Comparison of ENCODE assay signal across 23 cellular contexts in the genomic region with DNA sequence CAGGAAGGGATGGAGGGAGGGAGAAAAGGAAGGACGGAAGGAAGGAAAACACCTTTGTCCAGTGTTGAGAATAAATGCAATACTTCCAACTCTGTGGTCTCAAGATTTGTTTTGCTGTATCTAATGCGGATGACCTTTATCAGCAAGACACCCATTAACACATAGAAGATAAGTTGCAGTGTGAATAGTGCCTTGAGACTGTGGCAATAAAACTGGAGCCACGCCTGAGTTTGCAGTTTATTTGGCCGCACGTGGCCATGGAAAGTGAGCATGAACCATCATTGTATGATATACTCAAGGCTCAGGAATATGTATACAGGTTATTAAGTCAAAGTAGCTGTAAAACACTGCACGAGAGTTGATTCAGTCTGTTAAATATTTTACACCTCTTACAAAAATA.
"Had no signal": no experiment of that assay in that cellular context is flagged by ENCODE, and none has a peak within 500 bp of the region (broad histone marks: within the 10 kb centered on the region; RNA-seq: fewer than 3 reads in every experiment).

No MANE protein-coding gene starts in this region.

- H3K27me3 ChIP-seq: adrenal gland, ascending aorta, brain microvascular endothelial cell, esophagus squamous epithelium, gastrocnemius medialis, upper lobe of left lung had no signal

- H3K4me1 ChIP-seq: adrenal gland, ascending aorta, esophagus squamous epithelium, gastrocnemius medialis, parathyroid adenoma, upper lobe of left lung had no signal

- FAIRE-seq: TTC549 had no signal

- ATAC-seq: activated T-cell treated with anti-CD3 and anti-CD28 coated beads, Interleukin-2, amount 50 U/mL, for 4 hours; gastrocnemius medialis; sciatic nerve; WTC11 had no signal

- H3K27ac Mint-ChIP-seq: activated naive CD8-positive, alpha-beta T cell; activated T-helper 2 cell treated with anti-CD3 and anti-CD28 coated beads, Interferon-gamma antibody, Interleukin-2, Interleukin-4, amounts not matched to agents 10 μg/mL and 5 μg/mL and 100 μg/mL, durations not matched to agents 14 hours and 24 hours and 36 hours; naive B cell; WTC11 had no signal

- H3K27ac ChIP-seq: adrenal gland, ascending aorta, brain microvascular endothelial cell, esophagus squamous epithelium, gastrocnemius medialis, parathyroid adenoma, thoracic aorta, upper lobe of left lung had no signal

- H3K9me3 Mint-ChIP-seq: activated T-cell treated with anti-CD3 and anti-CD28 coated beads, Interleukin-2, amount 50 U/mL, for 4 hours; activated T-helper 2 cell treated with anti-CD3 and anti-CD28 coated beads, Interferon-gamma antibody, Interleukin-2, Interleukin-4, amounts not matched to agents 10 μg/mL and 5 μg/mL and 100 μg/mL, durations not matched to agents 14 hours and 24 hours and 36 hours had no signal

- H3K36me3 Mint-ChIP-seq: naive B cell, WTC11 had no signal

- H3K79me2 ChIP-seq: parathyroid adenoma had no signal

- H3K4me3 ChIP-seq: adrenal gland, ascending aorta, esophagus squamous epithelium, gastrocnemius medialis, thoracic aorta, upper lobe of left lung had no signal

- H3K36me3 ChIP-seq: adrenal gland, ascending aorta, brain microvascular endothelial cell, esophagus squamous epithelium, gastrocnemius medialis, thoracic aorta, upper lobe of left lung had no signal

- H3K9me3 ChIP-seq: adrenal gland, ascending aorta, esophagus squamous epithelium, gastrocnemius medialis, thoracic aorta, upper lobe of left lung had no signal

- H3K4me1 Mint-ChIP-seq: naive B cell had no signal

- DNase-seq: activated CD8-positive, alpha-beta memory T cell treated with anti-CD3 and anti-CD28 coated beads, Interleukin-2, amount 50 U/mL, for 48 hours; activated naive CD4-positive, alpha-beta T cell; activated T-cell treated with anti-CD3 and anti-CD28 coated beads, Interleukin-2, amount 50 U/mL, for 4 hours; adrenal gland; caudate nucleus; effector memory CD4-positive, alpha-beta T cell; esophagus squamous epithelium; gastrocnemius medialis; hypothalamus; naive B cell; nucleus accumbens; stimulated activated CD4-positive, alpha-beta T cell treated with anti-CD3 and anti-CD28 coated beads, Interleukin-4, amount 100 ng/mL, for 1 hour; stimulated activated naive CD4-positive, alpha-beta T cell treated with Interleukin-2 at 50 U/mL for 16 hours; upper lobe of left lung had no signal

- H3K9ac ChIP-seq: parathyroid adenoma had no signal

- H2AFZ ChIP-seq: parathyroid adenoma had no signal

- H3K4me3 Mint-ChIP-seq: activated naive CD8-positive, alpha-beta T cell; activated T-cell treated with anti-CD3 and anti-CD28 coated beads, Interleukin-2, amount 50 U/mL, for 4 hours; naive B cell; WTC11 had no signal
